ENCODE assay signal across 11 cellular contexts in genomic region chr1:23930861-23931471, GRCh38. TPM values are rescaled to one million over a fixed set of nuclear protein-coding genes. Genes with fewer than 3 reads are reported as not detected.
DNase-seq lines count a peak whose midpoint lies in the region; ATAC-seq, FAIRE-seq and TF ChIP-seq lines count a peak whose summit lies in the region.
"Had no signal": no experiment of that assay in that cellular context is flagged by ENCODE, and none has a peak within 500 bp of the region (broad histone marks: within the 10 kb centered on the region; RNA-seq: fewer than 3 reads in every experiment).

No MANE protein-coding gene starts in this region.

- FAIRE-seq in GM12891 (lab: Jason Lieb, UNC) (peak; percentile 84), HepG2 (lab: Jason Lieb, UNC) (no peak)

- no peak for TF ChIP-seq POLR2A in GM12891 (IDR thresholded peaks at IDR 0.05; ENCODE audit: low read depth, low read length)
- TF ChIP-seq POLR2A in suprapubic skin (IDR thresholded peaks at IDR 0.05), result no peak
- TF ChIP-seq POLR2A in HepG2 (IDR thresholded peaks at IDR 0.05; ENCODE audit: insufficient read depth in 1 of 2, low read depth in 2 of 2, low read length in 2 of 2), result no peak

- no peaks in the 10 kb centered on the region for H3K36me3 Mint-ChIP-seq in activated B cell treated with CpG ODN at 0.5 μM for 24 hours (ENCODE audit: low read depth)
- H3K36me3 Mint-ChIP-seq: naive thymus-derived CD8-positive, alpha-beta T cell had no signal

- POLR2A ChIA-PET in activated B cell treated with CpG ODN at 0.5 μM for 24 hours (lab: Charles Lee) (interaction anchor here (0.5 to 5.1 kb wide), 16 partner anchors 11 to 153 kb away, joined by 3 to 54 read pairs (median 8); partner anchors contain the start of genes CNR2, HMGCL, PITHD1 and PNRC2), HepG2 (lab: Yijun Ruan, JAX) (no interaction called here)

- no peak for TF ChIP-seq CTCF in activated B cell treated with CpG ODN at 0.5 μM for 24 hours (IDR thresholded peaks at IDR 0.05)
- TF ChIP-seq CTCF in suprapubic skin (IDR thresholded peaks at IDR 0.05), result no peak
- TF ChIP-seq CTCF in HepG2 (CRISPR knock-in tag; IDR thresholded peaks at IDR 0.05), result no peak

- H3K27me3 Mint-ChIP-seq in activated B cell treated with CpG ODN at 0.5 μM for 24 hours, result no peaks in the 10 kb centered on the region
- H3K27me3 Mint-ChIP-seq: activated T-cell treated with anti-CD3 and anti-CD28 coated beads, Interleukin-2, amount 50 U/mL, for 24 hours; naive thymus-derived CD8-positive, alpha-beta T cell had no signal

- 41% methylated on average over 11 of the region's 11 CpGs for WGBS in suprapubic skin
- WGBS in HepG2 (ENCODE audit: low lambda C conversion rate), result 19% methylated on average over 11 of the region's 11 CpGs

- H3K27me3 ChIP-seq in suprapubic skin (no peaks in the 10 kb centered on the region), HepG2 (ENCODE audit: control insufficient read depth in 1 of 2, insufficient read depth in 2 of 2, low read length in 2 of 2) (peaks cover 0 to 13% of the 10 kb centered on the region in 2 experiments; a peak in 2 of 5 replicates)

- no peaks in the 10 kb centered on the region for H3K79me2 ChIP-seq in HepG2 (ENCODE audit: insufficient read depth, low read length)

- TF ChIP-seq EP300 in suprapubic skin (IDR thresholded peaks at IDR 0.05) (no peak), HepG2 (IDR thresholded peaks at IDR 0.05; ENCODE audit: low read depth in 2 of 2, low read length in 2 of 2) (no peak), HepG2 (CRISPR knock-in tag; IDR thresholded peaks at IDR 0.05; ENCODE audit: borderline replicate concordance) (no peak)

- no peaks in the 10 kb centered on the region for H4K20me1 ChIP-seq in HepG2 (ENCODE audit: insufficient read depth, low read length)

- H3K4me3 ChIP-seq in suprapubic skin (peak overlapping the region; percentile 14), HepG2 (replicated peaks in 1 of 3; ENCODE audit: insufficient read depth in 1 of 3, low read depth in 2 of 3, low read length in 3 of 3) (no peak overlapping the region)

- H3K27ac Mint-ChIP-seq in activated B cell treated with CpG ODN at 0.5 μM for 24 hours, result peak overlapping the region; percentile 91
- H3K27ac Mint-ChIP-seq: activated T-cell treated with anti-CD3 and anti-CD28 coated beads, Interleukin-2, amount 50 U/mL, for 24 hours; H9 had no signal

- peak; percentile 86 for ATAC-seq in activated B cell treated with CpG ODN at 0.5 μM for 24 hours (ENCODE audit: low read depth)
- ATAC-seq in HG03097 (IDR thresholded peaks at IDR 0.05; ENCODE audit: low FRiP score, unreplicated experiment), result no peak
- ATAC-seq in HepG2, result no peak
- ATAC-seq in HG03175 (IDR thresholded peaks at IDR 0.05; ENCODE audit: unreplicated experiment), result no peak

- no peak overlapping the region for H3K9ac ChIP-seq in HepG2 (ENCODE audit: insufficient read depth, low read depth, low read length)

- H3K4me1 Mint-ChIP-seq in activated B cell treated with CpG ODN at 0.5 μM for 24 hours, result peaks cover 43% of the 10 kb centered on the region

- CTCF ChIA-PET in activated B cell treated with CpG ODN at 0.5 μM for 24 hours (lab: Charles Lee), result interaction anchor here (0.6 to 2.5 kb wide), 10 partner anchors 11 to 462 kb away, joined by 3 to 16 read pairs (median 5); partner anchors contain the start of gene CNR2
- CTCF ChIA-PET in HepG2 (lab: Yijun Ruan, JAX; ENCODE audit: low intra/inter-chr PET ratio, low total read pairs), result no interaction called here

- in situ Hi-C loops in HepG2 (cut with HindIII; ENCODE audit: extremely low pct_ligation_motif_present, low pct_unique_long_range_greater_than_20kb), result no loop called here

- H3K9me3 ChIP-seq in suprapubic skin (no peaks in the 10 kb centered on the region), HepG2 (ENCODE audit: low read length) (no peaks in the 10 kb centered on the region)

- H3K4me3 Mint-ChIP-seq in activated B cell treated with CpG ODN at 0.5 μM for 24 hours, result peak overlapping the region; percentile 76
- H3K4me3 Mint-ChIP-seq: activated T-cell treated with anti-CD3 and anti-CD28 coated beads, Interleukin-2, amount 50 U/mL, for 24 hours; H9 had no signal

- intact Hi-C loops in activated B cell treated with CpG ODN at 0.5 μM for 24 hours (cut with micrococcal nuclease) (loop anchor here (1.0 kb wide), 2 partner anchors 15 to 28 kb away; partner anchors contain the start of gene PNRC2), HepG2 (cut with micrococcal nuclease; ENCODE audit: unreplicated experiment) (no loop called here)

- H3K4me1 ChIP-seq in suprapubic skin (no peaks in the 10 kb centered on the region), HepG2 (ENCODE audit: insufficient read depth, low read length) (no peaks in the 10 kb centered on the region)

- no TSS peak for BruUV-seq in HepG2 (replicated peaks; lab: Mats Ljungman, UMichigan)

- H2AFZ ChIP-seq in HepG2 (ENCODE audit: low read length), result no peak overlapping the region

- TF ChIP-seq RAD21 in HepG2 (CRISPR knock-in tag; IDR thresholded peaks at IDR 0.05), result no peak

- H3K36me3 ChIP-seq in suprapubic skin, result no peaks in the 10 kb centered on the region
- no peaks in the 10 kb centered on the region for H3K36me3 ChIP-seq in HepG2 (replicated peaks in 1 of 2; ENCODE audit: control insufficient read depth in 1 of 2, insufficient read depth in 2 of 2, low read length in 2 of 2)

- H3K9me3 Mint-ChIP-seq in activated B cell treated with CpG ODN at 0.5 μM for 24 hours, result no peaks in the 10 kb centered on the region
- H3K9me3 Mint-ChIP-seq: activated T-cell treated with anti-CD3 and anti-CD28 coated beads, Interleukin-2, amount 50 U/mL, for 24 hours; naive thymus-derived CD8-positive, alpha-beta T cell had no signal

- H3K27ac ChIP-seq in suprapubic skin, result peak overlapping the region; percentile 34
- H3K27ac ChIP-seq in HepG2 (ENCODE audit: extremely low read length, insufficient read depth, low read length), result no peak overlapping the region

- no peak for DNase-seq in GM12891 (ENCODE audit: insufficient read length, low spot score)
- DNase-seq in activated B cell treated with CpG ODN at 0.5 μM for 24 hours, result no peak
- peak; percentile 91 for DNase-seq in iris pigment epithelial cell (ENCODE audit: low read depth)
- DNase-seq in suprapubic skin (ENCODE audit: low spot score in 2 of 2), result peak in 1 of 2 donors; percentile 13
- DNase-seq in activated naive CD4-positive, alpha-beta T cell treated with Interleukin-2 at 50 U/mL for 16 hours, result no peak
- no peak for DNase-seq in HepG2 (ENCODE audit: low spot score)
- DNase-seq: activated T-cell treated with anti-CD3 and anti-CD28 coated beads, Interleukin-2, amount 50 U/mL, for 24 hours; H9; naive thymus-derived CD8-positive, alpha-beta T cell had no signal

- H3K4me2 ChIP-seq in HepG2 (ENCODE audit: low read depth, low read length), result no peak overlapping the region

RNA-seq across cellular contexts. Expression of gene CNR2, which starts 17.8 kb away (rescaled TPM):
- 3.7 TPM for polyA plus RNA-seq in GM12891 (2012; ENCODE audit: low read depth, missing spikeins)
- total RNA-seq in activated B cell treated with CpG ODN at 0.5 μM for 24 hours, result 44.5 and 51.0 TPM in 2 replicates
- total RNA-seq in suprapubic skin, result not detected
- total RNA-seq in HepG2 (2016; rRNA removed; fragmentation: Illumina TruSeq; extraction: Trizol), result not detected in 2 replicates
- not detected in 2 replicates for total RNA-seq in HepG2 (2016; cell fraction: cytosol; rRNA removed; fragmentation: Illumina TruSeq; extraction: Trizol; ENCODE audit: low read depth)
- total RNA-seq in HepG2 (2016; cell fraction: insoluble cytoplasmic fraction; rRNA removed; fragmentation: Illumina TruSeq; extraction: Trizol), result not detected in 2 replicates
- total RNA-seq in HepG2 (2016; cell fraction: membrane; rRNA removed; fragmentation: Illumina TruSeq; extraction: Trizol), result not detected in 2 replicates
- total RNA-seq in HepG2 (2016; cell fraction: nucleus; rRNA removed; fragmentation: Illumina TruSeq; extraction: Trizol), result not detected in 2 replicates
- polyA plus RNA-seq in HepG2 (2011; rRNA removed), result not detected in 2 replicates
- not detected in 2 replicates for polyA plus RNA-seq in HepG2 (2011; cell fraction: cytosol; rRNA removed)
- not detected in 2 replicates for polyA plus RNA-seq in HepG2 (2011; cell fraction: nucleus; rRNA removed)
- polyA plus RNA-seq in HepG2 (2012), result not detected in 2 replicates
- not detected in 2 replicates for polyA plus RNA-seq in HepG2 (2016; cell fraction: cytosol; fragmentation: Illumina TruSeq; extraction: Trizol; ENCODE audit: low read depth)
- not detected in 2 replicates for polyA plus RNA-seq in HepG2 (2016; cell fraction: insoluble cytoplasmic fraction; fragmentation: Illumina TruSeq; extraction: Trizol; ENCODE audit: low read depth)
- not detected in 2 replicates for polyA plus RNA-seq in HepG2 (2016; cell fraction: membrane; fragmentation: Illumina TruSeq; extraction: Trizol; ENCODE audit: low read depth)
- not detected in 2 replicates for polyA plus RNA-seq in HepG2 (2016; cell fraction: nucleus; fragmentation: Illumina TruSeq; extraction: Trizol; ENCODE audit: insufficient read depth, low read depth)
- not detected in 2 replicates for polyA minus RNA-seq in HepG2 (2011; rRNA and poly(A)+ RNA removed; ENCODE audit: low replicate concordance)
- polyA minus RNA-seq in HepG2 (2011; cell fraction: cytosol; rRNA and poly(A)+ RNA removed), result not detected in 2 replicates
- polyA minus RNA-seq in HepG2 (2011; cell fraction: nucleus; rRNA and poly(A)+ RNA removed), result not detected in 2 replicates
- total RNA-seq: H9 had no signal

RNA-seq across cellular contexts. Expression of gene PNRC2, which starts 28.7 kb away (rescaled TPM):
- 101 TPM for polyA plus RNA-seq in GM12891 (2012; ENCODE audit: low read depth, missing spikeins)
- total RNA-seq in activated B cell treated with CpG ODN at 0.5 μM for 24 hours, result 175 and 184 TPM in 2 replicates
- total RNA-seq in suprapubic skin, result 100 to 1,000 TPM in 1 of 4 donors, 10 to 100 TPM in 3; 80.4 to 101 (median 87.9) TPM
- 97.5 and 159 TPM in 2 replicates for total RNA-seq in HepG2 (2016; rRNA removed; fragmentation: Illumina TruSeq; extraction: Trizol)
- 18.3 and 19.0 TPM in 2 replicates for total RNA-seq in HepG2 (2016; cell fraction: cytosol; rRNA removed; fragmentation: Illumina TruSeq; extraction: Trizol; ENCODE audit: low read depth)
- total RNA-seq in HepG2 (2016; cell fraction: insoluble cytoplasmic fraction; rRNA removed; fragmentation: Illumina TruSeq; extraction: Trizol), result 101 and 179 TPM in 2 replicates
- 54.8 and 63.8 TPM in 2 replicates for total RNA-seq in HepG2 (2016; cell fraction: membrane; rRNA removed; fragmentation: Illumina TruSeq; extraction: Trizol)
- total RNA-seq in HepG2 (2016; cell fraction: nucleus; rRNA removed; fragmentation: Illumina TruSeq; extraction: Trizol), result 74.0 and 87.3 TPM in 2 replicates
- polyA plus RNA-seq in HepG2 (2011; rRNA removed), result 53.3 and 74.9 TPM in 2 replicates
- polyA plus RNA-seq in HepG2 (2011; cell fraction: cytosol; rRNA removed), result 64.3 and 67.0 TPM in 2 replicates
- 36.2 and 45.0 TPM in 2 replicates for polyA plus RNA-seq in HepG2 (2011; cell fraction: nucleus; rRNA removed)
- 62.0 and 72.8 TPM in 2 replicates for polyA plus RNA-seq in HepG2 (2012)
- polyA plus RNA-seq in HepG2 (2016; cell fraction: cytosol; fragmentation: Illumina TruSeq; extraction: Trizol; ENCODE audit: low read depth), result 10.2 and 11.9 TPM in 2 replicates
- 149 and 168 TPM in 2 replicates for polyA plus RNA-seq in HepG2 (2016; cell fraction: insoluble cytoplasmic fraction; fragmentation: Illumina TruSeq; extraction: Trizol; ENCODE audit: low read depth)
- 36.4 and 37.2 TPM in 2 replicates for polyA plus RNA-seq in HepG2 (2016; cell fraction: membrane; fragmentation: Illumina TruSeq; extraction: Trizol; ENCODE audit: low read depth)
- polyA plus RNA-seq in HepG2 (2016; cell fraction: nucleus; fragmentation: Illumina TruSeq; extraction: Trizol; ENCODE audit: insufficient read depth, low read depth), result 100 and 101 TPM in 2 replicates
- 64.4 and 79.4 TPM in 2 replicates for polyA minus RNA-seq in HepG2 (2011; rRNA and poly(A)+ RNA removed; ENCODE audit: low replicate concordance)
- 46.1 and 65.6 TPM in 2 replicates for polyA minus RNA-seq in HepG2 (2011; cell fraction: cytosol; rRNA and poly(A)+ RNA removed)
- polyA minus RNA-seq in HepG2 (2011; cell fraction: nucleus; rRNA and poly(A)+ RNA removed), result 53.8 and 57.3 TPM in 2 replicates

RNA-seq across cellular contexts. Expression of gene SRSF10, which starts 49.2 kb away (rescaled TPM):
- polyA plus RNA-seq in GM12891 (2012; ENCODE audit: low read depth, missing spikeins), result 132 TPM
- 168 and 192 TPM in 2 replicates for total RNA-seq in activated B cell treated with CpG ODN at 0.5 μM for 24 hours
- 100 to 1,000 TPM in 1 of 4 donors, 10 to 100 TPM in 3; 67.7 to 162 (median 74.2) TPM for total RNA-seq in suprapubic skin
- total RNA-seq in HepG2 (2016; rRNA removed; fragmentation: Illumina TruSeq; extraction: Trizol), result 156 and 186 TPM in 2 replicates
- 14.0 and 16.3 TPM in 2 replicates for total RNA-seq in HepG2 (2016; cell fraction: cytosol; rRNA removed; fragmentation: Illumina TruSeq; extraction: Trizol; ENCODE audit: low read depth)
- total RNA-seq in HepG2 (2016; cell fraction: insoluble cytoplasmic fraction; rRNA removed; fragmentation: Illumina TruSeq; extraction: Trizol), result 155 and 183 TPM in 2 replicates
- total RNA-seq in HepG2 (2016; cell fraction: membrane; rRNA removed; fragmentation: Illumina TruSeq; extraction: Trizol), result 44.1 and 51.2 TPM in 2 replicates
- total RNA-seq in HepG2 (2016; cell fraction: nucleus; rRNA removed; fragmentation: Illumina TruSeq; extraction: Trizol), result 358 and 375 TPM in 2 replicates
- polyA plus RNA-seq in HepG2 (2011; rRNA removed), result 98.2 and 126 TPM in 2 replicates
- 56.6 and 58.5 TPM in 2 replicates for polyA plus RNA-seq in HepG2 (2011; cell fraction: cytosol; rRNA removed)
- 190 and 202 TPM in 2 replicates for polyA plus RNA-seq in HepG2 (2011; cell fraction: nucleus; rRNA removed)
- 75.4 and 108 TPM in 2 replicates for polyA plus RNA-seq in HepG2 (2012)
- polyA plus RNA-seq in HepG2 (2016; cell fraction: cytosol; fragmentation: Illumina TruSeq; extraction: Trizol; ENCODE audit: low read depth), result 14.3 and 14.6 TPM in 2 replicates
- 176 and 184 TPM in 2 replicates for polyA plus RNA-seq in HepG2 (2016; cell fraction: insoluble cytoplasmic fraction; fragmentation: Illumina TruSeq; extraction: Trizol; ENCODE audit: low read depth)
- polyA plus RNA-seq in HepG2 (2016; cell fraction: membrane; fragmentation: Illumina TruSeq; extraction: Trizol; ENCODE audit: low read depth), result 31.3 and 32.4 TPM in 2 replicates
- polyA plus RNA-seq in HepG2 (2016; cell fraction: nucleus; fragmentation: Illumina TruSeq; extraction: Trizol; ENCODE audit: insufficient read depth, low read depth), result 441 and 449 TPM in 2 replicates
- 105 and 142 TPM in 2 replicates for polyA minus RNA-seq in HepG2 (2011; rRNA and poly(A)+ RNA removed; ENCODE audit: low replicate concordance)
- polyA minus RNA-seq in HepG2 (2011; cell fraction: cytosol; rRNA and poly(A)+ RNA removed), result 33.1 and 43.0 TPM in 2 replicates
- 554 and 606 TPM in 2 replicates for polyA minus RNA-seq in HepG2 (2011; cell fraction: nucleus; rRNA and poly(A)+ RNA removed)

Comparison
In these comparisons a context has a peak if more than half of its experiments do, and no peak if none do; other contexts are left out.
1. RNA of gene CNR2, which starts 17.8 kb away (total RNA-seq): 44.5 to 51.0 TPM in activated B cell treated with CpG ODN at 0.5 μM for 24 hours; not detected in suprapubic skin and not detected in HepG2; every median in the first group is over 10 times any median in the second.